Comparison of ENCODE assay signal across 20 cellular contexts in genomic region chr7:128003787-128004186, GRCh38. TPM values are rescaled to one million over a fixed set of nuclear protein-coding genes. Genes with fewer than 3 reads are reported as not detected.
DNase-seq lines count a peak whose midpoint lies in the region; ATAC-seq and TF ChIP-seq lines count a peak whose summit lies in the region.
"Had no signal": no experiment of that assay in that cellular context is flagged by ENCODE, and none has a peak within 500 bp of the region (broad histone marks: within the 10 kb centered on the region; RNA-seq: fewer than 3 reads in every experiment).

No MANE protein-coding gene starts in this region.

- peaks cover 14% of the 10 kb centered on the region for H3K36me3 Mint-ChIP-seq in CD8-positive, alpha-beta T cell
- peaks cover 87% of the 10 kb centered on the region for H3K36me3 Mint-ChIP-seq in activated T-helper 17 cell treated with anti-CD3 and anti-CD28 coated beads, Interleukin-2, amount 50 U/mL, for 72 hours (ENCODE audit: low read depth)
- H3K36me3 Mint-ChIP-seq in memory B cell = peaks cover 9% of the 10 kb centered on the region

- no peaks in the 10 kb centered on the region for H3K9me3 ChIP-seq in CD8-positive, alpha-beta T cell (ENCODE audit: low read length)
- no peaks in the 10 kb centered on the region for H3K9me3 ChIP-seq in Karpas-422 (ENCODE audit: low read length)
- H3K9me3 ChIP-seq: pancreas, spleen had no signal

- H3K27me3 Mint-ChIP-seq in CD8-positive, alpha-beta T cell (ENCODE audit: low read depth) = no peaks in the 10 kb centered on the region
- no peaks in the 10 kb centered on the region for H3K27me3 Mint-ChIP-seq in activated T-helper 17 cell treated with anti-CD3 and anti-CD28 coated beads, Interleukin-2, amount 50 U/mL, for 72 hours
- no peaks in the 10 kb centered on the region for H3K27me3 Mint-ChIP-seq in memory B cell
- H3K27me3 Mint-ChIP-seq: stimulated activated naive CD8-positive, alpha-beta T cell treated with anti-CD3 and anti-CD28 coated beads, Interleukin-15, amount 100 ng/mL, for 72 hours had no signal

- no peaks in the 10 kb centered on the region for H4K20me1 ChIP-seq in Karpas-422 (ENCODE audit: insufficient read depth, low read depth, low read length)

- peak overlapping the region; percentile 72 for H3K4me2 ChIP-seq in Karpas-422 (ENCODE audit: low read depth, low read length, poor library complexity, severe bottlenecking)

- H3K9ac ChIP-seq in Karpas-422 (ENCODE audit: low read length) = peak overlapping the region; percentile 68

- H3K4me1 ChIP-seq in CD8-positive, alpha-beta T cell (ENCODE audit: insufficient read depth, low read length) = peaks cover 10% of the 10 kb centered on the region
- peaks cover 87% of the 10 kb centered on the region for H3K4me1 ChIP-seq in Karpas-422 (ENCODE audit: low read length)

- ATAC-seq in CD8-positive, alpha-beta T cell = no peak
- peak; percentile 18 for ATAC-seq in activated T-helper 17 cell treated with anti-CD3 and anti-CD28 coated beads, Interleukin-2, amount 50 U/mL, for 72 hours (replicated peaks)
- ATAC-seq in memory B cell (ENCODE audit: low read depth) = no peak
- no peak for ATAC-seq in GM18907 (IDR thresholded peaks at IDR 0.05; ENCODE audit: unreplicated experiment)
- no peak for ATAC-seq in GM21360 (IDR thresholded peaks at IDR 0.05; ENCODE audit: unreplicated experiment)
- no peak for ATAC-seq in GM18909 (IDR thresholded peaks at IDR 0.05; ENCODE audit: poor library complexity, unreplicated experiment)
- ATAC-seq: stimulated activated naive CD8-positive, alpha-beta T cell treated with anti-CD3 and anti-CD28 coated beads, Interleukin-15, amount 100 ng/mL, for 72 hours had no signal

- CTCF ChIA-PET in CD8-positive, alpha-beta T cell (lab: Charles Lee) = interaction anchor here (1.6 kb wide), 1 partner anchor 12 kb away, joined by 3 read pairs; no protein-coding TSS in a partner anchor

- peak overlapping the region; percentile 8 for H3K27ac Mint-ChIP-seq in CD8-positive, alpha-beta T cell
- H3K27ac Mint-ChIP-seq in activated T-helper 17 cell treated with anti-CD3 and anti-CD28 coated beads, Interleukin-2, amount 50 U/mL, for 72 hours = no peak overlapping the region
- peak overlapping the region; percentile 59 for H3K27ac Mint-ChIP-seq in memory B cell

- no peaks in the 10 kb centered on the region for H3K9me3 Mint-ChIP-seq in CD8-positive, alpha-beta T cell
- H3K9me3 Mint-ChIP-seq in activated T-helper 17 cell treated with anti-CD3 and anti-CD28 coated beads, Interleukin-2, amount 50 U/mL, for 72 hours = no peaks in the 10 kb centered on the region
- H3K9me3 Mint-ChIP-seq in memory B cell = no peaks in the 10 kb centered on the region
- H3K9me3 Mint-ChIP-seq: stimulated activated naive CD8-positive, alpha-beta T cell treated with anti-CD3 and anti-CD28 coated beads, Interleukin-15, amount 100 ng/mL, for 72 hours had no signal

- no peaks in the 10 kb centered on the region for H3K36me3 ChIP-seq in CD8-positive, alpha-beta T cell (ENCODE audit: insufficient read depth, low read length)
- H3K36me3 ChIP-seq in Karpas-422 (ENCODE audit: insufficient read depth, low read length) = no peaks in the 10 kb centered on the region; the same call in 1 of the 2 replicates
- H3K36me3 ChIP-seq: pancreas had no signal

- intact Hi-C loops in CD8-positive, alpha-beta T cell (cut with DNase I, micrococcal nuclease) = no loop called here

- no peaks in the 10 kb centered on the region for H3K9me2 ChIP-seq in Karpas-422 (replicated peaks; ENCODE audit: insufficient read depth, low read length)

- no peaks in the 10 kb centered on the region for H3K27me3 ChIP-seq in CD8-positive, alpha-beta T cell (ENCODE audit: insufficient read depth, low read length)
- H3K27me3 ChIP-seq in Karpas-422 (ENCODE audit: low read length) = no peaks in the 10 kb centered on the region
- H3K27me3 ChIP-seq: pancreas, spleen had no signal

- no peak overlapping the region for H2AFZ ChIP-seq in Karpas-422 (ENCODE audit: low read length)

- no peak for TF ChIP-seq CTCF in CD8-positive, alpha-beta T cell (IDR thresholded peaks at IDR 0.05)

- H3K4me3 Mint-ChIP-seq in CD8-positive, alpha-beta T cell = no peak overlapping the region
- no peak overlapping the region for H3K4me3 Mint-ChIP-seq in activated T-helper 17 cell treated with anti-CD3 and anti-CD28 coated beads, Interleukin-2, amount 50 U/mL, for 72 hours
- peak overlapping the region; percentile 66 for H3K4me3 Mint-ChIP-seq in memory B cell
- H3K4me3 Mint-ChIP-seq: stimulated activated naive CD8-positive, alpha-beta T cell treated with anti-CD3 and anti-CD28 coated beads, Interleukin-15, amount 100 ng/mL, for 72 hours had no signal

- peaks cover 23% of the 10 kb centered on the region for H3K4me1 Mint-ChIP-seq in CD8-positive, alpha-beta T cell (ENCODE audit: low read depth)
- H3K4me1 Mint-ChIP-seq in activated T-helper 17 cell treated with anti-CD3 and anti-CD28 coated beads, Interleukin-2, amount 50 U/mL, for 72 hours = peaks cover 15% of the 10 kb centered on the region
- H3K4me1 Mint-ChIP-seq in memory B cell = peaks cover 54% of the 10 kb centered on the region

- H3K4me3 ChIP-seq in CD8-positive, alpha-beta T cell (ENCODE audit: low read depth, low read length) = no peak overlapping the region
- H3K4me3 ChIP-seq in Karpas-422 (ENCODE audit: low read length) = peak overlapping the region; percentile 54
- H3K4me3 ChIP-seq: GM12878, pancreas had no signal

- POLR2A ChIA-PET in CD8-positive, alpha-beta T cell (lab: Charles Lee) = interaction anchor here (0.7 to 1.1 kb wide), 2 partner anchors 31 to 57 kb away, joined by 3 to 4 read pairs; no protein-coding TSS in a partner anchor

- DNase-seq in CD8-positive, alpha-beta T cell = no peak
- DNase-seq in Karpas-422 (peak; percentile 72), memory B cell (ENCODE audit: low spot score in 2 of 2) (no peak)
- DNase-seq in activated CD8-positive, alpha-beta memory T cell treated with anti-CD3 and anti-CD28 coated beads, Interleukin-2, amount 50 U/mL, for 4 hours = no peak
- DNase-seq: aorta; cortex of kidney; EL; NCI-H1930; NCI-H526 treated with DMSO at 0.1 percent for 48 hours; pancreas; spleen; stimulated activated naive CD8-positive, alpha-beta T cell treated with anti-CD3 and anti-CD28 coated beads, Interleukin-15, amount 100 ng/mL, for 72 hours had no signal

- peaks cover 50% of the 10 kb centered on the region for H3K79me2 ChIP-seq in Karpas-422 (ENCODE audit: low read length)

- no peak overlapping the region for H3K27ac ChIP-seq in CD8-positive, alpha-beta T cell (ENCODE audit: low read depth, low read length)
- peak overlapping the region; percentile 97 for H3K27ac ChIP-seq in Karpas-422 (ENCODE audit: low read length)
- H3K27ac ChIP-seq: C4-2B, HL-60, pancreas, RWPE1 had no signal

RNA-seq across cellular contexts. Expression of gene LRRC4, which starts 27.4 kb away (rescaled TPM):
- total RNA-seq in CD8-positive, alpha-beta T cell = 1 to 10 TPM; 1.2 to 1.5 TPM
- 39.6 and 52.0 TPM in 2 replicates for total RNA-seq in Karpas-422 (2014; rRNA removed; shearing (Covaris generic); ENCODE audit: low replicate concordance)
- under 1 TPM in 1 of 2 donors, not detected in 1; 0.13 TPM for total RNA-seq in activated T-helper 17 cell treated with anti-CD3 and anti-CD28 coated beads, Interleukin-2, amount 50 U/mL, for 72 hours

Comparison
In these comparisons a context has a peak if more than half of its experiments do, and no peak if none do; other contexts are left out.
1. RNA of gene LRRC4, which starts 27.4 kb away (total RNA-seq): 39.6 to 52.0 TPM in Karpas-422; 1.2 to 1.5 TPM in CD8-positive, alpha-beta T cell and 0.13 TPM in activated T-helper 17 cell treated with anti-CD3 and anti-CD28 coated beads, Interleukin-2, amount 50 U/mL, for 72 hours; every median in the first group is over 10 times any median in the second.